Comparison of ENCODE assay signal across 1 cellular context in genomic region chr3:53806182-53807116, GRCh38.
A peak's percentile ranks its signal among the peaks of the same experiment; 100 is the strongest.
TF ChIP-seq lines count a peak whose summit lies in the region.

No MANE protein-coding gene starts in this region.

TF ChIP-seq in HepG2, 621 proteins besides CTCF, POLR2A, EP300 and RAD21 (continued from another document):
- peak; percentile 11; the same call in 1 of the 2 replicates for TF ChIP-seq ZNF263 (CRISPR knock-in tag; IDR thresholded peaks at IDR 0.05)
- TF ChIP-seq HNRNPH1 (optimal IDR thresholded peaks at IDR 0.05; ENCODE audit: low read depth, low read length): no peak
- peak; percentile 13; the same call in 1 of the 2 replicates for TF ChIP-seq BRD4 (CRISPR knock-in tag; IDR thresholded peaks at IDR 0.05)
- TF ChIP-seq, protein P1, sequence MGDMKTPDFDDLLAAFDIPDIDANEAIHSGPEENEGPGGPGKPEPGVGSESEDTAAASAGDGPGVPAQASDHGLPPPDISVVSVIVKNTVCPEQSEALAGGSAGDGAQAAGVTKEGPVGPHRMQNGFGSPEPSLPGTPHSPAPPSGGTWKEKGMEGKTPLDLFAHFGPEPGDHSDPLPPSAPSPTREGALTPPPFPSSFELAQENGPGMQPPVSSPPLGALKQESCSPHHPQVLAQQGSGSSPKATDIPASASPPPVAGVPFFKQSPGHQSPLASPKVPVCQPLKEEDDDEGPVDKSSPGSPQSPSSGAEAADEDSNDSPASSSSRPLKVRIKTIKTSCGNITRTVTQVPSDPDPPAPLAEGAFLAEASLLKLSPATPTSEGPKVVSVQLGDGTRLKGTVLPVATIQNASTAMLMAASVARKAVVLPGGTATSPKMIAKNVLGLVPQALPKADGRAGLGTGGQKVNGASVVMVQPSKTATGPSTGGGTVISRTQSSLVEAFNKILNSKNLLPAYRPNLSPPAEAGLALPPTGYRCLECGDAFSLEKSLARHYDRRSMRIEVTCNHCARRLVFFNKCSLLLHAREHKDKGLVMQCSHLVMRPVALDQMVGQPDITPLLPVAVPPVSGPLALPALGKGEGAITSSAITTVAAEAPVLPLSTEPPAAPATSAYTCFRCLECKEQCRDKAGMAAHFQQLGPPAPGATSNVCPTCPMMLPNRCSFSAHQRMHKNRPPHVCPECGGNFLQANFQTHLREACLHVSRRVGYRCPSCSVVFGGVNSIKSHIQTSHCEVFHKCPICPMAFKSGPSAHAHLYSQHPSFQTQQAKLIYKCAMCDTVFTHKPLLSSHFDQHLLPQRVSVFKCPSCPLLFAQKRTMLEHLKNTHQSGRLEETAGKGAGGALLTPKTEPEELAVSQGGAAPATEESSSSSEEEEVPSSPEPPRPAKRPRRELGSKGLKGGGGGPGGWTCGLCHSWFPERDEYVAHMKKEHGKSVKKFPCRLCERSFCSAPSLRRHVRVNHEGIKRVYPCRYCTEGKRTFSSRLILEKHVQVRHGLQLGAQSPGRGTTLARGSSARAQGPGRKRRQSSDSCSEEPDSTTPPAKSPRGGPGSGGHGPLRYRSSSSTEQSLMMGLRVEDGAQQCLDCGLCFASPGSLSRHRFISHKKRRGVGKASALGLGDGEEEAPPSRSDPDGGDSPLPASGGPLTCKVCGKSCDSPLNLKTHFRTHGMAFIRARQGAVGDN (CRISPR knock-in tag; IDR thresholded peaks at IDR 0.05): peak; percentile 49; the same call in 1 of the 2 replicates
- TF ChIP-seq ZEB1 (IDR thresholded peaks at IDR 0.05; ENCODE audit: insufficient replicate concordance, low read depth): no peak
- TF ChIP-seq CCDC6 (CRISPR knock-in tag; IDR thresholded peaks at IDR 0.05): no peak
- TF ChIP-seq WIZ (CRISPR knock-in tag; IDR thresholded peaks at IDR 0.05): no peak
- TF ChIP-seq RBM39 (IDR thresholded peaks at IDR 0.05; ENCODE audit: low read depth, low read length, poor library complexity, severe bottlenecking): no peak
- no peak for TF ChIP-seq ZBTB8A (CRISPR knock-in tag; IDR thresholded peaks at IDR 0.05; ENCODE audit: borderline replicate concordance, low read depth)
- 0 out of 2 replicates have a peak, but pooled peaks have one; percentile 43 for TF ChIP-seq HNF1A (IDR thresholded peaks at IDR 0.05; ENCODE audit: low read depth)
- no peak for TF ChIP-seq HNF1A (CRISPR knock-in tag; IDR thresholded peaks at IDR 0.05; ENCODE audit: borderline replicate concordance)
- TF ChIP-seq NFE2L1 (CRISPR knock-in tag; IDR thresholded peaks at IDR 0.05; ENCODE audit: borderline replicate concordance): no peak
- TF ChIP-seq ARHGAP35 (CRISPR knock-in tag; IDR thresholded peaks at IDR 0.05; ENCODE audit: borderline replicate concordance): no peak
- TF ChIP-seq EED (CRISPR knock-in tag; IDR thresholded peaks at IDR 0.05): 0 out of 2 replicates have a peak, but pooled peaks have one; percentile 37
- no peak for TF ChIP-seq MEF2D (CRISPR knock-in tag; IDR thresholded peaks at IDR 0.05)
- TF ChIP-seq SOX5 (CRISPR knock-in tag; IDR thresholded peaks at IDR 0.05; ENCODE audit: borderline replicate concordance): no peak
